Comparison of ENCODE assay signal across 28 cellular contexts in genomic region chr4:1279253-1279652, GRCh38.
"Had no signal": no experiment of that assay in that cellular context is flagged by ENCODE, and none has a peak within 500 bp of the region (broad histone marks: within the 10 kb centered on the region; RNA-seq: fewer than 3 reads in every experiment).

No MANE protein-coding gene starts in this region.

- H3K4me2 ChIP-seq: neural progenitor cell had no signal

- H3K4me3 ChIP-seq: colonic mucosa, gastrocnemius medialis, left lung, neural progenitor cell, ovary, psoas muscle, sigmoid colon, stomach, thyroid gland, upper lobe of left lung had no signal

- ATAC-seq: esophagus mucosa; gastrocnemius medialis; left cardiac atrium; left lung; naive thymus-derived CD4-positive, alpha-beta T cell; psoas muscle; right cardiac atrium; stimulated activated effector memory CD8-positive, alpha-beta T cell treated with anti-CD3 and anti-CD28 coated beads, Interleukin-12 subunit alpha, Interleukin-12 subunit beta, amount 100 ng/mL, for 72 hours had no signal

- H3K27ac ChIP-seq: colonic mucosa, epithelial cell of prostate, gastrocnemius medialis, left lung, neural progenitor cell, ovary, psoas muscle, sigmoid colon, stomach, thyroid gland, upper lobe of left lung had no signal

- H3K36me3 Mint-ChIP-seq: stimulated activated effector memory CD8-positive, alpha-beta T cell treated with anti-CD3 and anti-CD28 coated beads, Interleukin-12 subunit alpha, Interleukin-12 subunit beta, amount 100 ng/mL, for 72 hours had no signal

- FAIRE-seq: urothelium cell line had no signal

- H3K36me3 ChIP-seq: colonic mucosa, gastrocnemius medialis, left lung, neural progenitor cell, ovary, sigmoid colon, stomach, thyroid gland, upper lobe of left lung had no signal

- H3K27ac Mint-ChIP-seq: dendritic cell treated with granulocyte-macrophage colony-stimulating factor and Interleukin-4, amounts not matched to agents 40 ng/mL and 50 ng/mL, for 4 days; endodermal cell; naive thymus-derived CD4-positive, alpha-beta T cell; nephron; neural progenitor cell; stimulated activated effector memory CD8-positive, alpha-beta T cell treated with anti-CD3 and anti-CD28 coated beads, Interleukin-12 subunit alpha, Interleukin-12 subunit beta, amount 100 ng/mL, for 72 hours had no signal

- H3K4me1 Mint-ChIP-seq: endodermal cell; naive thymus-derived CD4-positive, alpha-beta T cell; nephron; neural progenitor cell had no signal

- H3K9ac ChIP-seq: neural progenitor cell had no signal

- H3K27me3 Mint-ChIP-seq: naive thymus-derived CD4-positive, alpha-beta T cell had no signal

- H3K27me3 ChIP-seq: colonic mucosa, gastrocnemius medialis, left lung, ovary, sigmoid colon, stomach, thyroid gland, upper lobe of left lung had no signal

- H2AFZ ChIP-seq: neural progenitor cell had no signal

- H3K4me1 ChIP-seq: colonic mucosa, gastrocnemius medialis, left lung, neural progenitor cell, psoas muscle, sigmoid colon, stomach, thyroid gland, upper lobe of left lung had no signal

- DNase-seq: colonic mucosa; effector CD8-positive, alpha-beta T cell; endodermal cell; foreskin fibroblast; gastrocnemius medialis; left cardiac atrium; left lung; mesenchymal stem cell; midbrain; nucleus accumbens; ovary; psoas muscle; right cardiac atrium; sigmoid colon; stimulated activated CD4-positive, alpha-beta T cell treated with anti-CD3 and anti-CD28 coated beads, Interleukin-2, amount 100 ng/mL, for 24 hours; stimulated activated CD4-positive, alpha-beta T cell treated with anti-CD3 and anti-CD28 coated beads, Interleukin-4, amount 100 ng/mL, for 24 hours; stimulated activated naive CD4-positive, alpha-beta T cell treated with Interleukin-2 at 50 U/mL for 16 hours; stomach; thyroid gland had no signal

- H3K4me3 Mint-ChIP-seq: dendritic cell treated with granulocyte-macrophage colony-stimulating factor and Interleukin-4, amounts not matched to agents 40 ng/mL and 50 ng/mL, for 4 days; endodermal cell; nephron; neural progenitor cell; stimulated activated effector memory CD8-positive, alpha-beta T cell treated with anti-CD3 and anti-CD28 coated beads, Interleukin-12 subunit alpha, Interleukin-12 subunit beta, amount 100 ng/mL, for 72 hours had no signal

- H3K9me3 Mint-ChIP-seq: dendritic cell treated with granulocyte-macrophage colony-stimulating factor and Interleukin-4, amounts not matched to agents 40 ng/mL and 50 ng/mL, for 4 days; stimulated activated effector memory CD8-positive, alpha-beta T cell treated with anti-CD3 and anti-CD28 coated beads, Interleukin-12 subunit alpha, Interleukin-12 subunit beta, amount 100 ng/mL, for 72 hours had no signal

- H3K9me3 ChIP-seq: colonic mucosa, gastrocnemius medialis, left lung, ovary, psoas muscle, sigmoid colon, stomach, thyroid gland, upper lobe of left lung had no signal
